Comparison of ENCODE assay signal across 18 cellular contexts in genomic region chr12:93896427-93896826, GRCh38.
DNase-seq lines count a peak whose midpoint lies in the region; ATAC-seq and TF ChIP-seq lines count a peak whose summit lies in the region.
"Had no signal": no experiment of that assay in that cellular context is flagged by ENCODE, and none has a peak within 500 bp of the region (broad histone marks: within the 10 kb centered on the region; RNA-seq: fewer than 3 reads in every experiment).

No MANE protein-coding gene starts in this region.

- peaks cover 22% of the 10 kb centered on the region for H3K4me1 Mint-ChIP-seq in type B pancreatic cell (ENCODE audit: unreplicated experiment)

- H3K9me3 Mint-ChIP-seq in type B pancreatic cell = no peaks in the 10 kb centered on the region
- H3K9me3 Mint-ChIP-seq: activated naive CD8-positive, alpha-beta T cell treated with anti-CD3 and anti-CD28 coated beads, Interleukin-2, amount 10 ng/mL, durations not matched to agents 7 days and 5 days had no signal

- intact Hi-C loops in heart right ventricle (cut with DNase I) = loop anchor here in 7 of 10 donors (5.0 to 10.0 kb wide), 13 partner anchors 51 to 329 kb away; partner anchors contain the start of genes CRADD (in 1 of the 7) and SOCS2 (in 1 of the 7)

- no peaks in the 10 kb centered on the region for H3K9me3 ChIP-seq in cardiac muscle cell (ENCODE audit: low read depth)
- peaks cover 0 to 2% (median 0%) of the 10 kb centered on the region in 11 donors for H3K9me3 ChIP-seq in heart right ventricle
- H3K9me3 ChIP-seq: esophagus squamous epithelium, ovary had no signal

- peak in 1 of 2 donors; percentile 41 for DNase-seq in cardiac muscle cell (ENCODE audit: low read depth in 1 of 2, low spot score in 1 of 2)
- DNase-seq in heart right ventricle = no peak
- no peak for DNase-seq in fibroblast of the aortic adventitia (ENCODE audit: low read depth)
- no peak for DNase-seq in type B pancreatic cell (ENCODE audit: extremely low spot score, unreplicated experiment)
- no peak for DNase-seq in mesenteric fat pad (ENCODE audit: low spot score)
- no peak for DNase-seq in NK-92 treated with Interleukin-12 subunit alpha and Interleukin-12 subunit beta, amount 100 ng/mL, for 24 hours (lab: John Stamatoyannopoulos, UW)
- DNase-seq: ACHN; activated CD8-positive, alpha-beta memory T cell treated with anti-CD3 and anti-CD28 coated beads, Interleukin-2, amount 50 U/mL, for 48 hours; activated naive CD8-positive, alpha-beta T cell treated with anti-CD3 and anti-CD28 coated beads, Interleukin-2, amount 10 ng/mL, durations not matched to agents 7 days and 5 days; esophagus squamous epithelium; NCI-H2227 treated with DMSO at 0.1 percent for 48 hours; ovary; PC-9; stimulated activated CD4-positive, alpha-beta T cell treated with anti-CD3 and anti-CD28 coated beads, Interleukin-12 subunit alpha, Interleukin-12 subunit beta, amount 100 ng/mL, for 4 hours; T-helper 1 cell had no signal

- 86 to 98% methylated on average over 1 of the region's 1 CpG for WGBS in heart right ventricle, 2 donors

- no peak overlapping the region for H3K27ac ChIP-seq in cardiac muscle cell
- H3K27ac ChIP-seq in heart right ventricle = peak overlapping the region in 3 of 10 donors; percentile 88 to 94 (median 89)
- H3K27ac ChIP-seq: esophagus squamous epithelium, ovary, PC-9 had no signal

- peak; percentile 19 for TF ChIP-seq CTCF in cardiac muscle cell (IDR thresholded peaks at IDR 0.05; ENCODE audit: low read depth, low read length)
- TF ChIP-seq CTCF in heart right ventricle (IDR thresholded peaks at IDR 0.05) = peak in 3 of 9 donors; percentile 8 to 12 (median 9)
- peak; percentile 20 for TF ChIP-seq CTCF in fibroblast of the aortic adventitia (IDR thresholded peaks at IDR 0.05; ENCODE audit: insufficient read depth, low read length)
- peak; percentile 59 for TF ChIP-seq CTCF in type B pancreatic cell (conservative IDR thresholded peaks at IDR 0.05)

- no peak overlapping the region for H3K27ac Mint-ChIP-seq in type B pancreatic cell
- H3K27ac Mint-ChIP-seq: activated naive CD8-positive, alpha-beta T cell treated with anti-CD3 and anti-CD28 coated beads, Interleukin-2, amount 10 ng/mL, durations not matched to agents 7 days and 5 days had no signal

- H3K36me3 ChIP-seq in cardiac muscle cell (no peaks in the 10 kb centered on the region), heart right ventricle (no peaks in the 10 kb centered on the region)
- H3K36me3 ChIP-seq: esophagus squamous epithelium, ovary had no signal

- H3K4me3 ChIP-seq in cardiac muscle cell = no peak overlapping the region
- H3K4me3 ChIP-seq in heart right ventricle = no peak overlapping the region
- H3K4me3 ChIP-seq in fibroblast of the aortic adventitia (ENCODE audit: low read depth, low read length) = no peak overlapping the region
- H3K4me3 ChIP-seq: esophagus squamous epithelium, ovary, PC-9 had no signal

- H3K27me3 ChIP-seq in cardiac muscle cell = no peaks in the 10 kb centered on the region
- H3K27me3 ChIP-seq in heart right ventricle = no peaks in the 10 kb centered on the region
- H3K27me3 ChIP-seq: esophagus squamous epithelium, ovary had no signal

- H3K36me3 Mint-ChIP-seq in type B pancreatic cell = no peaks in the 10 kb centered on the region

- no peak for ATAC-seq in heart right ventricle
- ATAC-seq in SK-N-SH treated with all-trans-retinoic acid at 6 μM for 48 hours = peak; percentile 48; the same call in 2 of the 3 replicates
- ATAC-seq in HG03432 (IDR thresholded peaks at IDR 0.05; ENCODE audit: unreplicated experiment) = no peak
- ATAC-seq: activated CD4-positive, CD25-positive, alpha-beta regulatory T cell treated with anti-CD3 and anti-CD28 coated beads, Interleukin-2, amount 50 U/mL, for 24 hours had no signal

- H3K27me3 Mint-ChIP-seq in type B pancreatic cell = no peaks in the 10 kb centered on the region

- H3K4me3 Mint-ChIP-seq in type B pancreatic cell = no peak overlapping the region
- H3K4me3 Mint-ChIP-seq: activated naive CD8-positive, alpha-beta T cell treated with anti-CD3 and anti-CD28 coated beads, Interleukin-2, amount 10 ng/mL, durations not matched to agents 7 days and 5 days had no signal

- H3K4me1 ChIP-seq in cardiac muscle cell (ENCODE audit: low read depth) (peaks cover 33% of the 10 kb centered on the region), heart right ventricle (peaks cover 20 to 55% (median 42%) of the 10 kb centered on the region in 9 donors)

TF ChIP-seq in SK-N-SH treated with all-trans-retinoic acid at 6 μM for 48 hours, 23 proteins besides CTCF, POLR2A, EP300 and RAD21:
- TF ChIP-seq RARB (CRISPR knock-in tag; IDR thresholded peaks at IDR 0.05) (no peak), ZC3H10 (CRISPR knock-in tag; IDR thresholded peaks at IDR 0.05) (no peak), OSR1 (CRISPR knock-in tag; IDR thresholded peaks at IDR 0.05) (no peak), TCF4 (CRISPR knock-in tag; IDR thresholded peaks at IDR 0.05; ENCODE audit: borderline replicate concordance) (no peak), CSRNP3 (CRISPR knock-in tag; IDR thresholded peaks at IDR 0.05) (no peak), BACH2 (CRISPR knock-in tag; IDR thresholded peaks at IDR 0.05; ENCODE audit: borderline replicate concordance) (no peak), PATZ1 (CRISPR knock-in tag; IDR thresholded peaks at IDR 0.05; ENCODE audit: borderline replicate concordance) (no peak), GLIS3 (CRISPR knock-in tag; IDR thresholded peaks at IDR 0.05) (no peak), ISL1 (CRISPR knock-in tag; IDR thresholded peaks at IDR 0.05) (no peak), ZNF565 (CRISPR knock-in tag; conservative IDR thresholded peaks at IDR 0.05; ENCODE audit: low read depth) (no peak), ESRRG (CRISPR knock-in tag; IDR thresholded peaks at IDR 0.05) (no peak), TOX (CRISPR knock-in tag; IDR thresholded peaks at IDR 0.05; ENCODE audit: borderline replicate concordance) (no peak), ARNTL (CRISPR knock-in tag; IDR thresholded peaks at IDR 0.05; ENCODE audit: borderline replicate concordance, low read depth) (no peak)
